Comparison of ENCODE assay signal across 30 cellular contexts in genomic region chr17:50517504-50518264, GRCh38. TPM values are rescaled to one million over a fixed set of nuclear protein-coding genes. Genes with fewer than 3 reads are reported as not detected.
A peak's percentile ranks its signal among the peaks of the same experiment; 100 is the strongest.
DNase-seq lines count a peak whose midpoint lies in the region; ATAC-seq, FAIRE-seq and TF ChIP-seq lines count a peak whose summit lies in the region.
"Had no signal": no experiment of that assay in that cellular context is flagged by ENCODE, and none has a peak within 500 bp of the region (broad histone marks: within the 10 kb centered on the region; RNA-seq: fewer than 3 reads in every experiment).

No MANE protein-coding gene starts in this region.

- H3K9me3 Mint-ChIP-seq in activated CD4-positive, alpha-beta memory T cell treated with anti-CD3 and anti-CD28 coated beads for 36 hours: no peaks in the 10 kb centered on the region
- no peaks in the 10 kb centered on the region for H3K9me3 Mint-ChIP-seq in activated CD4-positive, alpha-beta memory T cell treated with anti-CD3 and anti-CD28 coated beads, Interleukin-2, amount 10 ng/mL, durations not matched to agents 7 days and 5 days
- H3K9me3 Mint-ChIP-seq: activated T-helper 2 cell treated with anti-CD3 and anti-CD28 coated beads, Interferon-gamma antibody, Interleukin-2, Interleukin-4, amounts not matched to agents 10 μg/mL and 5 μg/mL and 100 μg/mL, durations not matched to agents 14 hours and 24 hours and 36 hours; naive B cell; type B pancreatic cell had no signal

- H3K27me3 ChIP-seq in RWPE2 (ENCODE audit: insufficient read depth, poor library complexity, severe bottlenecking) (no peaks in the 10 kb centered on the region), keratinocyte (ENCODE audit: control insufficient read depth, extremely low read depth, insufficient read depth, low read length) (no peaks in the 10 kb centered on the region), parathyroid adenoma (ENCODE audit: control insufficient read depth, insufficient read depth, low read length) (no peaks in the 10 kb centered on the region)
- H3K27me3 ChIP-seq: body of pancreas, gastrocnemius medialis, hepatocyte had no signal

- no peak for DNase-seq in activated CD4-positive, alpha-beta memory T cell treated with anti-CD3 and anti-CD28 coated beads for 36 hours
- DNase-seq in activated CD4-positive, alpha-beta memory T cell treated with anti-CD3 and anti-CD28 coated beads, Interleukin-2, amount 10 ng/mL, durations not matched to agents 7 days and 5 days: no peak
- DNase-seq in RWPE2 (ENCODE audit: low spot score) (no peak), keratinocyte (ENCODE audit: low read depth, low spot score) (no peak), urothelium cell line (ENCODE audit: low spot score) (no peak)
- DNase-seq: activated CD4-positive, alpha-beta T cell treated with anti-CD3 and anti-CD28 coated beads for 1 hour; activated naive CD4-positive, alpha-beta T cell treated with anti-CD3 and anti-CD28 coated beads, Interleukin-2, amount 50 U/mL, for 16 hours; gastrocnemius medialis; Kasumi-1; mesenchymal stem cell; naive B cell; NCI-H1436; NCI-H2081 treated with DMSO at 0.1 percent for 48 hours; NCI-H226; occipital lobe; SHP77; stimulated activated CD4-positive, alpha-beta T cell treated with anti-CD3 and anti-CD28 coated beads, Interleukin-15, amount 100 ng/mL, for 24 hours; stimulated activated CD4-positive, alpha-beta T cell treated with anti-CD3 and anti-CD28 coated beads, Interleukin-4, amount 100 ng/mL, for 4 hours had no signal

- CTCF ChIA-PET in activated CD4-positive, alpha-beta memory T cell treated with anti-CD3 and anti-CD28 coated beads for 36 hours (lab: Charles Lee): interaction anchor here (0.7 to 1.3 kb wide), 2 partner anchors 16 to 36 kb away, joined by 3 to 5 read pairs; no protein-coding TSS in a partner anchor
- CTCF ChIA-PET in activated CD4-positive, alpha-beta memory T cell treated with anti-CD3 and anti-CD28 coated beads, Interleukin-2, amount 10 ng/mL, durations not matched to agents 7 days and 5 days (lab: Charles Lee): no interaction called here

- intact Hi-C loops in activated CD4-positive, alpha-beta memory T cell treated with anti-CD3 and anti-CD28 coated beads for 36 hours (cut with micrococcal nuclease): no loop called here

- no peak for ATAC-seq in RWPE2 (ENCODE audit: low read depth)
- no peak for ATAC-seq in GM21367 (IDR thresholded peaks at IDR 0.05; ENCODE audit: unreplicated experiment)
- ATAC-seq in HG02642 (IDR thresholded peaks at IDR 0.05; ENCODE audit: poor library complexity, unreplicated experiment): no peak
- ATAC-seq: gastrocnemius medialis had no signal

- H2AFZ ChIP-seq in keratinocyte (ENCODE audit: control insufficient read depth, low read length) (no peak overlapping the region), parathyroid adenoma (peak overlapping the region; percentile 28)
- H2AFZ ChIP-seq: hepatocyte had no signal

- FAIRE-seq in keratinocyte (lab: Jason Lieb, UNC) (peak; percentile 63), urothelium cell line (lab: Jason Lieb, UNC) (no peak)

- H3K9ac ChIP-seq in keratinocyte (ENCODE audit: control insufficient read depth, extremely low read depth, insufficient read depth, low read length) (peak overlapping the region; percentile 3), parathyroid adenoma (no peak overlapping the region)

- H3K9me1 ChIP-seq in keratinocyte (ENCODE audit: control insufficient read depth, extremely low read depth, insufficient read depth, low read length): no peaks in the 10 kb centered on the region

- POLR2A ChIA-PET in activated CD4-positive, alpha-beta memory T cell treated with anti-CD3 and anti-CD28 coated beads for 36 hours (lab: Charles Lee): no interaction called here
- POLR2A ChIA-PET in activated CD4-positive, alpha-beta memory T cell treated with anti-CD3 and anti-CD28 coated beads, Interleukin-2, amount 10 ng/mL, durations not matched to agents 7 days and 5 days (lab: Charles Lee): interaction anchor here (1.2 kb wide), 1 partner anchor 24 kb away, joined by 3 read pairs; no protein-coding TSS in a partner anchor

- H3K4me1 ChIP-seq in RWPE2 (ENCODE audit: insufficient read depth, poor library complexity, severe bottlenecking) (peaks cover 38% of the 10 kb centered on the region), keratinocyte (ENCODE audit: control insufficient read depth, extremely low read depth, insufficient read depth, low read length) (peaks cover 74% of the 10 kb centered on the region), parathyroid adenoma (peaks cover 19% of the 10 kb centered on the region)

- peaks cover 9% of the 10 kb centered on the region for H3K4me1 Mint-ChIP-seq in activated CD4-positive, alpha-beta memory T cell treated with anti-CD3 and anti-CD28 coated beads for 36 hours (ENCODE audit: low read depth)
- H3K4me1 Mint-ChIP-seq in activated CD4-positive, alpha-beta memory T cell treated with anti-CD3 and anti-CD28 coated beads, Interleukin-2, amount 10 ng/mL, durations not matched to agents 7 days and 5 days: peaks cover 12% of the 10 kb centered on the region
- H3K4me1 Mint-ChIP-seq: naive B cell had no signal

- H3K9me3 ChIP-seq in RWPE2 (ENCODE audit: severe bottlenecking) (no peaks in the 10 kb centered on the region), keratinocyte (ENCODE audit: control insufficient read depth, low read depth, low read length) (no peaks in the 10 kb centered on the region), parathyroid adenoma (ENCODE audit: control insufficient read depth, low read length) (no peaks in the 10 kb centered on the region)
- H3K9me3 ChIP-seq: body of pancreas, gastrocnemius medialis had no signal

- H3K36me3 Mint-ChIP-seq in activated CD4-positive, alpha-beta memory T cell treated with anti-CD3 and anti-CD28 coated beads for 36 hours: no peaks in the 10 kb centered on the region
- no peaks in the 10 kb centered on the region for H3K36me3 Mint-ChIP-seq in activated CD4-positive, alpha-beta memory T cell treated with anti-CD3 and anti-CD28 coated beads, Interleukin-2, amount 10 ng/mL, durations not matched to agents 7 days and 5 days (ENCODE audit: low read depth)
- H3K36me3 Mint-ChIP-seq: naive B cell, type B pancreatic cell had no signal

- peak overlapping the region; percentile 14 for H3K27ac Mint-ChIP-seq in activated CD4-positive, alpha-beta memory T cell treated with anti-CD3 and anti-CD28 coated beads for 36 hours
- no peak overlapping the region for H3K27ac Mint-ChIP-seq in activated CD4-positive, alpha-beta memory T cell treated with anti-CD3 and anti-CD28 coated beads, Interleukin-2, amount 10 ng/mL, durations not matched to agents 7 days and 5 days
- H3K27ac Mint-ChIP-seq: activated T-helper 2 cell treated with anti-CD3 and anti-CD28 coated beads, Interferon-gamma antibody, Interleukin-2, Interleukin-4, amounts not matched to agents 10 μg/mL and 5 μg/mL and 100 μg/mL, durations not matched to agents 14 hours and 24 hours and 36 hours had no signal

- dilution Hi-C loops in keratinocyte (cut with MboI; ENCODE audit: extremely low pct_ligation_motif_present, low sequenced_read_pairs): no loop called here

- H3K27me3 Mint-ChIP-seq in activated CD4-positive, alpha-beta memory T cell treated with anti-CD3 and anti-CD28 coated beads for 36 hours: no peaks in the 10 kb centered on the region
- no peaks in the 10 kb centered on the region for H3K27me3 Mint-ChIP-seq in activated CD4-positive, alpha-beta memory T cell treated with anti-CD3 and anti-CD28 coated beads, Interleukin-2, amount 10 ng/mL, durations not matched to agents 7 days and 5 days
- H3K27me3 Mint-ChIP-seq: naive B cell, type B pancreatic cell had no signal

- no peaks in the 10 kb centered on the region for H4K20me1 ChIP-seq in keratinocyte (ENCODE audit: control insufficient read depth, extremely low read depth, insufficient read depth, low read length)

- H3K4me2 ChIP-seq in keratinocyte (ENCODE audit: control insufficient read depth, extremely low read depth, insufficient read depth, low read depth, low read length) (peak overlapping the region; percentile 20), parathyroid adenoma (ENCODE audit: low read length) (no peak overlapping the region)
- H3K4me2 ChIP-seq: hepatocyte had no signal

- no peak for TF ChIP-seq CTCF in RWPE2 (IDR thresholded peaks at IDR 0.05; ENCODE audit: poor library complexity, severe bottlenecking)
- no peak for TF ChIP-seq CTCF in keratinocyte (optimal IDR thresholded peaks at IDR 0.05 in 1 of 3, IDR thresholded peaks at IDR 0.05 in 1 of 3, conservative IDR thresholded peaks at IDR 0.05 in 1 of 3; ENCODE audit: extremely low read depth in 1 of 3, insufficient read depth in 2 of 3, low read length in 3 of 3)
- TF ChIP-seq CTCF in parathyroid adenoma (IDR thresholded peaks at IDR 0.05): no peak

- H3K36me3 ChIP-seq in RWPE2 (ENCODE audit: low read depth) (no peaks in the 10 kb centered on the region), keratinocyte (ENCODE audit: control insufficient read depth in 2 of 2, extremely low read depth in 1 of 2, insufficient read depth in 2 of 2, low read length in 2 of 2) (no peaks in the 10 kb centered on the region), parathyroid adenoma (ENCODE audit: control insufficient read depth, insufficient read depth, low read length) (no peaks in the 10 kb centered on the region)
- H3K36me3 ChIP-seq: gastrocnemius medialis had no signal

- H3K79me2 ChIP-seq in keratinocyte (ENCODE audit: control insufficient read depth, insufficient read depth, low read length) (peaks cover 2% of the 10 kb centered on the region), parathyroid adenoma (no peaks in the 10 kb centered on the region)
- H3K79me2 ChIP-seq: hepatocyte had no signal

- no peak overlapping the region for H3K4me3 ChIP-seq in RWPE2 (ENCODE audit: severe bottlenecking)
- H3K4me3 ChIP-seq in keratinocyte (ENCODE audit: control insufficient read depth in 2 of 3, extremely low read depth in 1 of 3, insufficient read depth in 2 of 3, low read depth in 1 of 3, low read length in 3 of 3): peak overlapping the region in 1 of 3 experiments; percentile 5
- H3K4me3 ChIP-seq in parathyroid adenoma (ENCODE audit: low read depth, low read length): no peak overlapping the region
- H3K4me3 ChIP-seq: body of pancreas, gastrocnemius medialis, hepatocyte had no signal

- peak overlapping the region; percentile 85 for H3K27ac ChIP-seq in RWPE2 (ENCODE audit: poor library complexity, severe bottlenecking)
- H3K27ac ChIP-seq in keratinocyte (ENCODE audit: control insufficient read depth, insufficient read depth, low read length): peak overlapping the region; percentile 70
- H3K27ac ChIP-seq in parathyroid adenoma: no peak overlapping the region
- H3K27ac ChIP-seq: gastrocnemius medialis, hepatocyte, HL-60 had no signal

- no peak overlapping the region for H3K4me3 Mint-ChIP-seq in activated CD4-positive, alpha-beta memory T cell treated with anti-CD3 and anti-CD28 coated beads for 36 hours
- no peak overlapping the region for H3K4me3 Mint-ChIP-seq in activated CD4-positive, alpha-beta memory T cell treated with anti-CD3 and anti-CD28 coated beads, Interleukin-2, amount 10 ng/mL, durations not matched to agents 7 days and 5 days
- H3K4me3 Mint-ChIP-seq: naive B cell, type B pancreatic cell had no signal

RNA-seq across cellular contexts. Expression of gene MYCBPAP, which starts 9.4 kb away (rescaled TPM):
- 1 to 10 TPM; 8.1 to 8.5 TPM for total RNA-seq in activated CD4-positive, alpha-beta memory T cell treated with anti-CD3 and anti-CD28 coated beads for 36 hours
- total RNA-seq in activated CD4-positive, alpha-beta memory T cell treated with anti-CD3 and anti-CD28 coated beads, Interleukin-2, amount 10 ng/mL, durations not matched to agents 7 days and 5 days: 10 to 100 TPM; 13.4 to 15.2 TPM
- 5.1 to 9.5 TPM (median 9.0 TPM) in 3 replicates for polyA plus RNA-seq in keratinocyte
- polyA plus RNA-seq in keratinocyte (2011; ENCODE audit: low read depth): 2.4 TPM
- 1.9 and 2.1 TPM in 2 replicates for polyA plus RNA-seq in keratinocyte (2011; cell fraction: cytosol; rRNA removed)
- 30.5 and 34.7 TPM in 2 replicates for polyA plus RNA-seq in keratinocyte (2011; cell fraction: nucleus; rRNA removed)
- 0.85 and 9.1 TPM in 2 replicates for polyA plus RNA-seq in keratinocyte (2012; ENCODE audit: low replicate concordance)
- 1.4 to 6.3 TPM (median 4.1 TPM) in 3 replicates for polyA minus RNA-seq in keratinocyte
- 5.6 TPM for polyA minus RNA-seq in keratinocyte (2011; cell fraction: cytosol; rRNA and poly(A)+ RNA removed)
- polyA minus RNA-seq in keratinocyte (2011; cell fraction: nucleus; rRNA and poly(A)+ RNA removed): 4.7 and 7.4 TPM in 2 replicates
- total RNA-seq: A172, gastrocnemius medialis, H4 had no signal

RNA-seq across cellular contexts. Expression of gene EPN3, which starts 14.9 kb away (rescaled TPM):
- not detected for total RNA-seq in activated CD4-positive, alpha-beta memory T cell treated with anti-CD3 and anti-CD28 coated beads for 36 hours
- total RNA-seq in activated CD4-positive, alpha-beta memory T cell treated with anti-CD3 and anti-CD28 coated beads, Interleukin-2, amount 10 ng/mL, durations not matched to agents 7 days and 5 days: not detected
- 50.7 to 155 TPM (median 66.7 TPM) in 3 replicates for polyA plus RNA-seq in keratinocyte
- polyA plus RNA-seq in keratinocyte (2011; ENCODE audit: low read depth): 34.9 TPM
- polyA plus RNA-seq in keratinocyte (2011; cell fraction: cytosol; rRNA removed): 66.6 and 129 TPM in 2 replicates
- polyA plus RNA-seq in keratinocyte (2011; cell fraction: nucleus; rRNA removed): 115 and 162 TPM in 2 replicates
- 41.8 and 249 TPM in 2 replicates for polyA plus RNA-seq in keratinocyte (2012; ENCODE audit: low replicate concordance)
- 47.1 to 355 TPM (median 69.7 TPM) in 3 replicates for polyA minus RNA-seq in keratinocyte
- 128 TPM for polyA minus RNA-seq in keratinocyte (2011; cell fraction: cytosol; rRNA and poly(A)+ RNA removed)
- polyA minus RNA-seq in keratinocyte (2011; cell fraction: nucleus; rRNA and poly(A)+ RNA removed): 133 and 152 TPM in 2 replicates
- total RNA-seq: A172; activated T-helper 2 cell treated with anti-CD3 and anti-CD28 coated beads, Interferon-gamma antibody, Interleukin-2, Interleukin-4, amounts not matched to agents 10 μg/mL and 5 μg/mL and 100 μg/mL, durations not matched to agents 14 hours and 24 hours and 36 hours; gastrocnemius medialis; H4; subcutaneous adipose tissue; T-helper 2 cell treated with Interferon-gamma antibody and Interleukin-4, amounts not matched to agents 100 ng/mL and 5 ng/mL, for 36 hours had no signal

RNA-seq across cellular contexts. Expression of gene SPATA20, which starts 29.3 kb away (rescaled TPM):
- 10 to 100 TPM; 22.8 to 23.4 TPM for total RNA-seq in activated CD4-positive, alpha-beta memory T cell treated with anti-CD3 and anti-CD28 coated beads for 36 hours
- 10 to 100 TPM; 14.5 to 17.8 TPM for total RNA-seq in activated CD4-positive, alpha-beta memory T cell treated with anti-CD3 and anti-CD28 coated beads, Interleukin-2, amount 10 ng/mL, durations not matched to agents 7 days and 5 days
- polyA plus RNA-seq in keratinocyte: 17.2 to 30.4 TPM (median 21.3 TPM) in 3 replicates
- polyA plus RNA-seq in keratinocyte (2011; ENCODE audit: low read depth): 13.2 TPM
- polyA plus RNA-seq in keratinocyte (2011; cell fraction: cytosol; rRNA removed): 9.5 and 18.5 TPM in 2 replicates
- 80.5 and 131 TPM in 2 replicates for polyA plus RNA-seq in keratinocyte (2011; cell fraction: nucleus; rRNA removed)
- 15.7 and 35.8 TPM in 2 replicates for polyA plus RNA-seq in keratinocyte (2012; ENCODE audit: low replicate concordance)
- polyA minus RNA-seq in keratinocyte: 19.1 to 70.4 TPM (median 26.5 TPM) in 3 replicates
- 18.8 TPM for polyA minus RNA-seq in keratinocyte (2011; cell fraction: cytosol; rRNA and poly(A)+ RNA removed)
- polyA minus RNA-seq in keratinocyte (2011; cell fraction: nucleus; rRNA and poly(A)+ RNA removed): 27.4 and 29.4 TPM in 2 replicates

RNA-seq across cellular contexts. Expression of gene RSAD1, which starts 39.0 kb away (rescaled TPM):
- total RNA-seq in activated CD4-positive, alpha-beta memory T cell treated with anti-CD3 and anti-CD28 coated beads for 36 hours: 10 to 100 TPM; 31.9 to 37.2 TPM
- total RNA-seq in activated CD4-positive, alpha-beta memory T cell treated with anti-CD3 and anti-CD28 coated beads, Interleukin-2, amount 10 ng/mL, durations not matched to agents 7 days and 5 days: 10 to 100 TPM; 24.5 to 28.4 TPM
- 25.5 to 28.5 TPM (median 28.2 TPM) in 3 replicates for polyA plus RNA-seq in keratinocyte
- polyA plus RNA-seq in keratinocyte (2011; ENCODE audit: low read depth): 11.0 TPM
- polyA plus RNA-seq in keratinocyte (2011; cell fraction: cytosol; rRNA removed): 14.4 and 15.4 TPM in 2 replicates
- polyA plus RNA-seq in keratinocyte (2011; cell fraction: nucleus; rRNA removed): 58.5 and 61.1 TPM in 2 replicates
- 20.2 and 28.1 TPM in 2 replicates for polyA plus RNA-seq in keratinocyte (2012; ENCODE audit: low replicate concordance)
- 15.0 to 22.0 TPM (median 20.6 TPM) in 3 replicates for polyA minus RNA-seq in keratinocyte
- polyA minus RNA-seq in keratinocyte (2011; cell fraction: cytosol; rRNA and poly(A)+ RNA removed): 16.1 TPM
- polyA minus RNA-seq in keratinocyte (2011; cell fraction: nucleus; rRNA and poly(A)+ RNA removed): 22.8 and 23.6 TPM in 2 replicates

RNA-seq across cellular contexts. Expression of gene CACNA1G, which starts 42.8 kb away (rescaled TPM):
- under 1 TPM in 1 of 2 experiments, not detected in 1; 0.05 TPM for total RNA-seq in activated CD4-positive, alpha-beta memory T cell treated with anti-CD3 and anti-CD28 coated beads for 36 hours
- not detected for total RNA-seq in activated CD4-positive, alpha-beta memory T cell treated with anti-CD3 and anti-CD28 coated beads, Interleukin-2, amount 10 ng/mL, durations not matched to agents 7 days and 5 days
- polyA plus RNA-seq in keratinocyte: 0.06 to 0.09 TPM (median 0.07 TPM) in 3 replicates
- polyA plus RNA-seq in keratinocyte (2011; ENCODE audit: low read depth): 0.04 TPM
- polyA plus RNA-seq in keratinocyte (2011; cell fraction: cytosol; rRNA removed): 0.04 TPM in 2 replicates
- polyA plus RNA-seq in keratinocyte (2011; cell fraction: nucleus; rRNA removed): 0.19 and 0.35 TPM in 2 replicates
- polyA plus RNA-seq in keratinocyte (2012; ENCODE audit: low replicate concordance): 0.03 and 0.06 TPM in 2 replicates
- 0.03 to 0.43 TPM in 2 of 3 replicates, not detected in the other for polyA minus RNA-seq in keratinocyte
- polyA minus RNA-seq in keratinocyte (2011; cell fraction: cytosol; rRNA and poly(A)+ RNA removed): not detected
- polyA minus RNA-seq in keratinocyte (2011; cell fraction: nucleus; rRNA and poly(A)+ RNA removed): 0.21 and 0.23 TPM in 2 replicates
- total RNA-seq: activated T-helper 2 cell treated with anti-CD3 and anti-CD28 coated beads, Interferon-gamma antibody, Interleukin-2, Interleukin-4, amounts not matched to agents 10 μg/mL and 5 μg/mL and 100 μg/mL, durations not matched to agents 14 hours and 24 hours and 36 hours; T-helper 2 cell treated with Interferon-gamma antibody and Interleukin-4, amounts not matched to agents 100 ng/mL and 5 ng/mL, for 36 hours had no signal
